Comparison of ENCODE assay signal across 8 cellular contexts in the genomic region with DNA sequence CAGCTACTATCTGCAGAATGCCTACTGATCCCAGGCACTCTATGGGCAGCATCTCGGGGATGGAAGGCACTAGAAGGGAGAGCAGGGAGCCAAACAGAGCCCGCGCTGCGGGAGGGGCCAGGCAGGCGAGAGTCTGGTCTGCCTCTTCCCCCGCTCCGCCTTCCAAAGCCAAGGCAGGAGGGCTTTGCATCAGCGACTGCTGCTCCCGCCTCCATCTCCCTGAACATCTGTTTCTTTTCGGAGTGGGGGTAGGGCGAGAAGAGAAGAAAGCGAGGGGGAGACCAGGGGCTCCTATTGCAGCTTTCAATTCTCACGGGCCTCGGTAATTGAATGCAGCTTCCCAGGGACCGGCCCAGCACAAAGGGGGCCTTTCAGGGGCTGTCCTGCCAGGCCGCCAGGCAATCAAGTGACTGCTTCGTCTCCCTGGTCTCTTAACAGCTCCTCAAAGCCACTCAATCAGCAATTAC. TPM values are rescaled to one million over a fixed set of nuclear protein-coding genes. Genes with fewer than 3 reads are reported as not detected.
A peak's percentile ranks its signal among the peaks of the same experiment; 100 is the strongest.
DNase-seq lines count a peak whose midpoint lies in the region; ATAC-seq and TF ChIP-seq lines count a peak whose summit lies in the region.

No MANE protein-coding gene starts in this region.

- H3K27me3 Mint-ChIP-seq in activated naive CD4-positive, alpha-beta T cell treated with anti-CD3 and anti-CD28 coated beads, Interleukin-2, amount 10 ng/mL, durations not matched to agents 7 days and 5 days = peaks cover 13% of the 10 kb centered on the region

- no peaks in the 10 kb centered on the region for H3K79me2 ChIP-seq in PC-9 (ENCODE audit: low read depth)

- intact Hi-C loops in PC-9 (cut with micrococcal nuclease; ENCODE audit: unreplicated experiment) = no loop called here
- intact Hi-C loops in ovary (cut with DNase I) = no loop called here

- H3K4me1 Mint-ChIP-seq in activated naive CD4-positive, alpha-beta T cell treated with anti-CD3 and anti-CD28 coated beads, Interleukin-2, amount 10 ng/mL, durations not matched to agents 7 days and 5 days = no peaks in the 10 kb centered on the region

- CTCF ChIA-PET in PC-9 (lab: Charles Lee) = no interaction called here
- CTCF ChIA-PET in activated naive CD4-positive, alpha-beta T cell treated with anti-CD3 and anti-CD28 coated beads, Interleukin-2, amount 10 ng/mL, durations not matched to agents 7 days and 5 days (lab: Charles Lee) = interaction anchor here (2.1 kb wide), 2 partner anchors 27 to 88 kb away, joined by 4 to 11 read pairs; no protein-coding TSS in a partner anchor

- peak overlapping the region in 1 of 11 experiments; percentile 17; a peak in 1 of 22 replicates for H3K27ac ChIP-seq in BLaER1 treated with 17β-estradiol and CSF1 and Interleukin-3, amounts not matched to agents 10 nM and 100 nM
- no peak overlapping the region for H3K27ac ChIP-seq in PC-9
- peak overlapping the region; percentile 68 to 88 for H3K27ac ChIP-seq in ovary

- no peak overlapping the region for H3K4me3 Mint-ChIP-seq in activated naive CD4-positive, alpha-beta T cell treated with anti-CD3 and anti-CD28 coated beads, Interleukin-2, amount 10 ng/mL, durations not matched to agents 7 days and 5 days

- H3K4me1 ChIP-seq in BLaER1 treated with 17β-estradiol and CSF1 and Interleukin-3, amounts not matched to agents 10 nM and 100 nM = peaks cover 10 to 38% (median 16%) of the 10 kb centered on the region in 10 experiments
- H3K4me1 ChIP-seq in PC-9 (replicated peaks; ENCODE audit: insufficient read depth) (peaks cover 48% of the 10 kb centered on the region), ovary (ENCODE audit: insufficient read depth) (peaks cover 24% of the 10 kb centered on the region)

- no peak for ATAC-seq in GM21360 (IDR thresholded peaks at IDR 0.05; ENCODE audit: unreplicated experiment)

- H2AFZ ChIP-seq in PC-9 = no peak overlapping the region

- BruUV-seq in PC-9 (replicated peaks; lab: Mats Ljungman, UMichigan) = no TSS peak

- H3K36me3 Mint-ChIP-seq in activated naive CD4-positive, alpha-beta T cell treated with anti-CD3 and anti-CD28 coated beads, Interleukin-2, amount 10 ng/mL, durations not matched to agents 7 days and 5 days = no peaks in the 10 kb centered on the region

- no peak for TF ChIP-seq EP300 in ovary (IDR thresholded peaks at IDR 0.05)

- H3K36me3 ChIP-seq in BLaER1 treated with 17β-estradiol and CSF1 and Interleukin-3, amounts not matched to agents 10 nM and 100 nM = no peaks in the 10 kb centered on the region; a peak in 2 of 22 replicates
- H3K36me3 ChIP-seq in PC-9 (ENCODE audit: low read depth) (no peaks in the 10 kb centered on the region), ovary (no peaks in the 10 kb centered on the region)

- DNase-seq in PC-9 (no peak), fibroblast of villous mesenchyme (ENCODE audit: low read depth) (peak; percentile 88), ovary (peak; percentile 80 to 86 (median 85)), GDM1 (lab: John Stamatoyannopoulos, UW) (no peak), NCI-H1105 (lab: John Stamatoyannopoulos, UW) (no peak)
- DNase-seq in activated naive CD4-positive, alpha-beta T cell treated with anti-CD3 and anti-CD28 coated beads, Interleukin-2, amount 10 ng/mL, durations not matched to agents 7 days and 5 days = no peak

- H3K4me3 ChIP-seq in BLaER1 treated with 17β-estradiol and CSF1 and Interleukin-3, amounts not matched to agents 10 nM and 100 nM = no peak overlapping the region
- H3K4me3 ChIP-seq in PC-9 = no peak overlapping the region
- peak overlapping the region; percentile 34 for H3K4me3 ChIP-seq in fibroblast of villous mesenchyme (ENCODE audit: low read depth, low read length)
- peak overlapping the region; percentile 7 for H3K4me3 ChIP-seq in ovary

- POLR2A ChIA-PET in PC-9 (lab: Charles Lee; ENCODE audit: unreplicated experiment) = interaction anchor here (0.5 kb wide), 1 partner anchor 751 kb away, joined by 3 read pairs; no protein-coding TSS in a partner anchor

- no peaks in the 10 kb centered on the region for H3K9me2 ChIP-seq in PC-9 (ENCODE audit: insufficient read depth)

- 13 to 17% (median 17%) methylated on average over 17 of the region's 17 CpGs for WGBS in ovary, 3 donors

- no peak overlapping the region for H3K27ac Mint-ChIP-seq in activated naive CD4-positive, alpha-beta T cell treated with anti-CD3 and anti-CD28 coated beads, Interleukin-2, amount 10 ng/mL, durations not matched to agents 7 days and 5 days

- 0 out of 22 replicates have a peak overlapping the region, but pooled peaks of 1 of the 11 experiments have one; percentile 35 for H3K9ac ChIP-seq in BLaER1 treated with 17β-estradiol and CSF1 and Interleukin-3, amounts not matched to agents 10 nM and 100 nM

- no peaks in the 10 kb centered on the region for H3K9me3 Mint-ChIP-seq in activated naive CD4-positive, alpha-beta T cell treated with anti-CD3 and anti-CD28 coated beads, Interleukin-2, amount 10 ng/mL, durations not matched to agents 7 days and 5 days

- peaks cover 21% of the 10 kb centered on the region; the same call in 1 of the 2 replicates for H3F3A ChIP-seq in PC-9 (ENCODE audit: insufficient read depth, low read depth)

- no peaks in the 10 kb centered on the region for H3K27me3 ChIP-seq in BLaER1 treated with 17β-estradiol and CSF1 and Interleukin-3, amounts not matched to agents 10 nM and 100 nM
- H3K27me3 ChIP-seq in PC-9 (ENCODE audit: insufficient read depth, low read depth) (no peaks in the 10 kb centered on the region), ovary (no peaks in the 10 kb centered on the region)

- TF ChIP-seq POLR2A in ovary (IDR thresholded peaks at IDR 0.05) = no peak

- TF ChIP-seq CTCF in PC-9 (conservative IDR thresholded peaks at IDR 0.05) (no peak), fibroblast of villous mesenchyme (IDR thresholded peaks at IDR 0.05; ENCODE audit: insufficient read depth, low read depth, low read length) (no peak), ovary (IDR thresholded peaks at IDR 0.05) (no peak)

- H4K20me1 ChIP-seq in BLaER1 treated with 17β-estradiol and CSF1 and Interleukin-3, amounts not matched to agents 10 nM and 100 nM = no peaks in the 10 kb centered on the region
- H4K20me1 ChIP-seq in PC-9 (ENCODE audit: insufficient read depth) = no peaks in the 10 kb centered on the region

- peak overlapping the region in 10 of 11 experiments; percentile 11 to 63 (median 52); a peak in 18 of 22 replicates for H3K4me2 ChIP-seq in BLaER1 treated with 17β-estradiol and CSF1 and Interleukin-3, amounts not matched to agents 10 nM and 100 nM
- 0 out of 2 replicates have a peak overlapping the region, but pooled peaks have one; percentile 9 for H3K4me2 ChIP-seq in PC-9

- H3K9me3 ChIP-seq in BLaER1 treated with 17β-estradiol and CSF1 and Interleukin-3, amounts not matched to agents 10 nM and 100 nM (replicated peaks in 1 of 11) = no peaks in the 10 kb centered on the region
- no peaks in the 10 kb centered on the region for H3K9me3 ChIP-seq in PC-9 (ENCODE audit: insufficient read depth, low read depth)
- no peaks in the 10 kb centered on the region for H3K9me3 ChIP-seq in ovary

RNA-seq across cellular contexts. Expression of a gene that starts 31.4 kb away (rescaled TPM):
- total RNA-seq in PC-9 (2021) (48.4 and 52.0 TPM in 2 replicates), fibroblast of villous mesenchyme (36.4 and 54.8 TPM in 2 replicates), ovary (100 to 1,000 TPM in 5 of 7 donors, 10 to 100 TPM in 2; 82.4 to 171 (median 120) TPM)
- 100 to 1,000 TPM in 1 of 2 donors, 10 to 100 TPM in 1; 59.0 to 106 TPM for polyA plus RNA-seq in ovary

Comparison
In these comparisons a context has a peak if more than half of its experiments do, and no peak if none do; other contexts are left out.
1. H3K4me3 ChIP-seq: peak in fibroblast of villous mesenchyme (single experiment) and ovary (single experiment); none in BLaER1 treated with 17β-estradiol and CSF1 and Interleukin-3, amounts not matched to agents 10 nM and 100 nM (0 of 10) and PC-9 (single experiment).
2. DNase-seq: peak in fibroblast of villous mesenchyme (single experiment) and ovary (5 of 5); none in PC-9 (0 of 2), GDM1 (single experiment), activated naive CD4-positive, alpha-beta T cell treated with anti-CD3 and anti-CD28 coated beads, Interleukin-2, amount 10 ng/mL, durations not matched to agents 7 days and 5 days (single experiment) and NCI-H1105 (single experiment).